25 cellular contexts compared by ENCODE assay signal in the genomic region with DNA sequence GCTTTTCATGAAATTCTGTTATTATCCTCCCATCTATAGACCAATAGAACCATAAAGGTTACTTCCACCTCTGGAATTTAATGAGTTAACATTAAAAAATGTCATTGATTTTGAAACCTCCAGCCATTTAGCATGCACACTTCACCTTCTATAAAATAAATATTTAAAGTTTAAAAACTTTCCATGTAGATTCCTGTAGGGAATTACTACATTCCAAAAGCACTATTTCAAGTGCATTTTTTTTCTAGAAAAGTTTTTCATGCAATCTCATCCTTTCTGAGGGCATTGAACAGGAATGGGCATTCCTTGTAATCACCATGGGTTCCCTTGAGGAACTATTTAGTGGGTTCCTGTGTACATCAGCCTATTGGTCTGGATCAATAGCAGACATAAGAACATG.
"Had no signal": no experiment of that assay in that cellular context is flagged by ENCODE, and none has a peak within 500 bp of the region (broad histone marks: within the 10 kb centered on the region; RNA-seq: fewer than 3 reads in every experiment).

No MANE protein-coding gene starts in this region.

- DNase-seq: activated B cell treated with CpG ODN at 0.5 μM for 24 hours; activated CD4-positive, alpha-beta memory T cell treated with anti-CD3 and anti-CD28 coated beads for 36 hours; activated CD4-positive, alpha-beta T cell treated with anti-CD3 and anti-CD28 coated beads for 4 hours; activated CD4-positive, alpha-beta T cell treated with anti-CD3 and anti-CD28 coated beads, Interleukin-2, amount 10 ng/mL, durations not matched to agents 24 days and 14 days; activated CD4-positive, alpha-beta T cell treated with anti-CD3 and anti-CD28 coated beads, Interleukin-2, amount 50 U/mL, for 1 hour; activated CD4-positive, alpha-beta T cell treated with anti-CD3 and anti-CD28 coated beads, Interleukin-2, amount 50 U/mL, for 4 hours; activated CD4-positive, CD25-positive, alpha-beta regulatory T cell treated with anti-CD3 and anti-CD28 coated beads, Interleukin-2, amount 50 U/mL, for 72 hours; activated CD8-positive, alpha-beta memory T cell treated with anti-CD3 and anti-CD28 coated beads, Interleukin-2, amount 50 U/mL, for 48 hours; activated CD8-positive, alpha-beta T cell treated with anti-CD3 and anti-CD28 coated beads for 36 hours; activated effector memory CD4-positive, alpha-beta T cell treated with Interleukin-2 at 50 U/mL for 16 hours; activated gamma-delta T cell; activated naive CD4-positive, alpha-beta T cell treated with anti-CD3 and anti-CD28 coated beads, Interleukin-2, amount 10 ng/mL, durations not matched to agents 7 days and 5 days; activated naive CD4-positive, alpha-beta T cell treated with Interleukin-2 at 50 U/mL for 16 hours; activated naive CD8-positive, alpha-beta T cell treated with anti-CD3 and anti-CD28 coated beads, Interleukin-2, amount 10 ng/mL, durations not matched to agents 7 days and 5 days; activated naive CD8-positive, alpha-beta T cell treated with anti-CD3 and anti-CD28 coated beads, Interleukin-2, amount 50 U/mL, for 24 hours; activated T-cell treated with anti-CD3 and anti-CD28 coated beads, Interleukin-2, amount 50 U/mL, for 24 hours; activated T-cell treated with anti-CD3 and anti-CD28 coated beads, Interleukin-2, amount 50 U/mL, for 48 hours; amygdala; anterior cingulate cortex; caudate nucleus; cerebellar nuclear complex; T-helper 2 cell; T-helper 9 cell had no signal

- H3K4me3 ChIP-seq: ascending aorta, cardiac muscle cell had no signal
